ENCODE assay signal across 1 cellular context in the genomic region with DNA sequence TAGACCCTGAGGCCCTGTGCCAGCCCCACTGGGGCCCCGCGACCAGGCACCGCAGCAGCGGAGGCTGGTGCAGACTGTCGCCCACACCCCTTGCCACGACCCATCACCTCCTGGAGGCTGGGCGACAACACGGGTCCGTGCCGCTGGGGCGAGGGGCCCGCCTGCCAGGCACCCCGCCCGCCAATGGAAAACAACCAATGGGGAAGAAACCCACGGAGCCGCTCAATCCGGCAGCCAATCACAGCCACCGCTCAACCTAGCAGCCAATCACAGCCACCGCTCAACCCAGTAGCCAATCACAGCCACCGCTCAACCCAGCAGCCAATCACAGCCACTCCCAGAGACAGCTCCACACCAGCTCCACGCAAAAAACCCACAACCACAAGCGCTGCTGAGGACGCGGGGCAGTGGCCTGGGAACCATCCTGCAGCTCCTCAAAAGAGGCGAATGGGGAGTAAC.
TF ChIP-seq lines count a peak whose summit lies in the region.

No MANE protein-coding gene starts in this region.

TF ChIP-seq in IMR-90, 13 proteins besides CTCF, POLR2A, EP300 and RAD21:
- TF ChIP-seq MAZ (IDR thresholded peaks at IDR 0.05; ENCODE audit: borderline replicate concordance, low read depth, low read length) (no peak), MAFK (IDR thresholded peaks at IDR 0.05; ENCODE audit: low read depth, low read length) (no peak), MXI1 (IDR thresholded peaks at IDR 0.05; ENCODE audit: borderline replicate concordance, low read depth, low read length) (no peak), RFX5 (IDR thresholded peaks at IDR 0.05; ENCODE audit: low read depth, low read length) (no peak), SMC3 (IDR thresholded peaks at IDR 0.05; ENCODE audit: low read depth, low read length) (no peak), CEBPB (IDR thresholded peaks at IDR 0.05; ENCODE audit: low read depth, low read length) (no peak), ELK1 (IDR thresholded peaks at IDR 0.05; ENCODE audit: borderline replicate concordance, low read depth, low read length) (no peak), FOS (IDR thresholded peaks at IDR 0.05; ENCODE audit: low read depth, low read length) (no peak), NFE2L2 (IDR thresholded peaks at IDR 0.05; ENCODE audit: low read depth, low read length) (no peak), BHLHE40 (IDR thresholded peaks at IDR 0.05; ENCODE audit: low read depth, low read length) (no peak), CHD1 (IDR thresholded peaks at IDR 0.05; ENCODE audit: low read depth, low read length) (no peak), RCOR1 (IDR thresholded peaks at IDR 0.05; ENCODE audit: insufficient replicate concordance, low read length) (no peak)
- TF ChIP-seq, protein P1, sequence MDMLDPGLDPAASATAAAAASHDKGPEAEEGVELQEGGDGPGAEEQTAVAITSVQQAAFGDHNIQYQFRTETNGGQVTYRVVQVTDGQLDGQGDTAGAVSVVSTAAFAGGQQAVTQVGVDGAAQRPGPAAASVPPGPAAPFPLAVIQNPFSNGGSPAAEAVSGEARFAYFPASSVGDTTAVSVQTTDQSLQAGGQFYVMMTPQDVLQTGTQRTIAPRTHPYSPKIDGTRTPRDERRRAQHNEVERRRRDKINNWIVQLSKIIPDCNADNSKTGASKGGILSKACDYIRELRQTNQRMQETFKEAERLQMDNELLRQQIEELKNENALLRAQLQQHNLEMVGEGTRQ (IDR thresholded peaks at IDR 0.05; ENCODE audit: low read depth, low read length) = no peak
